ENCODE assay signal across 25 cellular contexts in the genomic region with DNA sequence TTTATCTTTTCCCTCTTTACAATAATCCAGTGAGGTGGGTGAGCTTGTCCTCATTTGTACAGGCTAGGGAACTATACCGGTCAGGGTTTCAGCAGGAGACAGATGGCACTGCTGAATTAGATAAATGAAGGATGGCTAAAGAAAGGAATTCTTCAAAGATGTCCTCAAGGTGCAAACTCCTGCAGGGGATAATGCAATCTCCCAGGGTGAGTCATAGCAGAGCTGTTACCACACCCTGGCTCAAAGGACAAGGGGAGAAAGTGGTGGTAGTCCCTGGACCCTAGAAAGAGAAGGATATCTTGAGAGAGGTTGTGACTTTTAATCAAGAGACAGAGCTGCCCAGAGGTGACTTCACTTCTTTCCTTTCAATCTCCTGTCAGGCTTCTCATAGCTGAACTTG.
DNase-seq lines count a peak whose midpoint lies in the region; ATAC-seq and TF ChIP-seq lines count a peak whose summit lies in the region.
"Had no signal": no experiment of that assay in that cellular context is flagged by ENCODE, and none has a peak within 500 bp of the region (broad histone marks: within the 10 kb centered on the region; RNA-seq: fewer than 3 reads in every experiment).

No MANE protein-coding gene starts in this region.

- no peaks in the 10 kb centered on the region for H3K27me3 ChIP-seq in HCT116 (ENCODE audit: insufficient read depth, low read length)
- H3K27me3 ChIP-seq: gastrocnemius medialis, neutrophil had no signal

- H3K4me3 ChIP-seq in HCT116 (replicated peaks in 1 of 2; ENCODE audit: low read depth in 1 of 2, low read length in 2 of 2) = no peak overlapping the region
- H3K4me3 ChIP-seq: gastrocnemius medialis, lung, psoas muscle had no signal

- no peaks in the 10 kb centered on the region for H4K20me1 ChIP-seq in HCT116 (ENCODE audit: insufficient read depth)

- CTCF ChIA-PET in Calu3 (lab: Charles Lee) (interaction anchor here (0.7 kb wide), 1 partner anchor 1140 kb away, joined by 4 read pairs; no protein-coding TSS in a partner anchor), HCT116 (lab: Charles Lee) (no interaction called here), RWPE1 (lab: Yijun Ruan, JAX) (interaction anchor here (0.6 kb wide), 2 partner anchors 235 to 865 kb away, joined by 3 to 5 read pairs; no protein-coding TSS in a partner anchor)

- POLR2A ChIA-PET in HCT116 (lab: Charles Lee) = no interaction called here
- POLR2A ChIA-PET in RWPE1 (lab: Yijun Ruan, JAX; ENCODE audit: low non-redundant PET) = no interaction called here

- no peaks in the 10 kb centered on the region for H3K79me2 ChIP-seq in HCT116 (ENCODE audit: insufficient read depth, low read length)

- peak overlapping the region; percentile 18 for H3K4me2 ChIP-seq in HCT116 (ENCODE audit: low read length)

- TF ChIP-seq POLR2A in HCT116 (IDR thresholded peaks at IDR 0.05; ENCODE audit: borderline replicate concordance, extremely low read depth, insufficient read depth, insufficient read length) = no peak

- no peaks in the 10 kb centered on the region for H3K9me3 ChIP-seq in HCT116 (ENCODE audit: control insufficient read depth in 1 of 2, insufficient read depth in 1 of 2, low read depth in 1 of 2, low read length in 2 of 2)
- H3K9me3 ChIP-seq: gastrocnemius medialis, neutrophil had no signal

- no peak overlapping the region for H3K9ac ChIP-seq in HCT116 (ENCODE audit: low read length)

- no peak for TF ChIP-seq CTCF in Calu3 (IDR thresholded peaks at IDR 0.05; ENCODE audit: unreplicated experiment)
- TF ChIP-seq CTCF in HCT116 (IDR thresholded peaks at IDR 0.05 in 2 of 3, conservative IDR thresholded peaks at IDR 0.05 in 1 of 3; ENCODE audit: borderline replicate concordance in 1 of 3, insufficient read depth in 1 of 3, low read depth in 2 of 3, low read length in 2 of 3) = no peak
- no peak for TF ChIP-seq CTCF in RWPE1 (conservative IDR thresholded peaks at IDR 0.05; ENCODE audit: low read depth)

- H3K4me1 ChIP-seq in HCT116 (ENCODE audit: control insufficient read depth in 1 of 2, insufficient read depth in 2 of 2, low read length in 2 of 2) = peaks cover 2 to 6% of the 10 kb centered on the region in 2 experiments; a peak in 3 of 4 replicates
- H3K4me1 ChIP-seq: gastrocnemius medialis, psoas muscle had no signal

- peak; percentile 9 for DNase-seq in Calu3
- DNase-seq in HCT116 (ENCODE audit: low read depth, low spot score) = no peak
- peak; percentile 36 for DNase-seq in RWPE1 (ENCODE audit: low spot score)
- DNase-seq in iris pigment epithelial cell (ENCODE audit: low read depth) = peak; percentile 15
- DNase-seq in mesenteric fat pad (ENCODE audit: low spot score) = no peak
- no peak for DNase-seq in NCI-H748 (lab: John Stamatoyannopoulos, UW; ENCODE audit: unreplicated experiment)
- no peak for DNase-seq in activated T-cell treated with anti-CD3 and anti-CD28 coated beads, Interleukin-2, amount 50 U/mL, for 72 hours
- DNase-seq: activated CD4-positive, alpha-beta T cell treated with anti-CD3 and anti-CD28 coated beads, Interleukin-2, amount 10 ng/mL, durations not matched to agents 24 days and 14 days; activated CD8-positive, alpha-beta memory T cell treated with anti-CD3 and anti-CD28 coated beads, Interleukin-2, amount 10 ng/mL, durations not matched to agents 7 days and 5 days; cerebellar nuclear complex; DMS53; gastrocnemius medialis; GOT3; KBM-7; kidney; NCI-H1694 treated with DMSO at 0.1 percent for 48 hours; psoas muscle; stimulated activated CD4-positive, alpha-beta T cell treated with anti-CD3 and anti-CD28 coated beads, Interleukin-2, amount 100 ng/mL, for 24 hours had no signal

- H2AFZ ChIP-seq in HCT116 (ENCODE audit: low read depth, low read length, poor library complexity, severe bottlenecking) = peak overlapping the region; percentile 6

- ATAC-seq in HCT116 (peak; percentile 70), GM21723 (IDR thresholded peaks at IDR 0.05; ENCODE audit: unreplicated experiment) (no peak)
- no peak for ATAC-seq in activated T-cell treated with anti-CD3 and anti-CD28 coated beads, Interleukin-2, amount 50 U/mL, for 72 hours (replicated peaks in 1 of 2)
- ATAC-seq: activated CD8-positive, alpha-beta memory T cell treated with anti-CD3 and anti-CD28 coated beads, Interleukin-2, amount 10 ng/mL, durations not matched to agents 7 days and 5 days; activated naive CD4-positive, alpha-beta T cell treated with anti-CD3 and anti-CD28 coated beads, Interleukin-2, amount 50 U/mL, for 72 hours; gastrocnemius medialis; psoas muscle; stimulated activated memory B cell treated with anti-CD40 and anti-IgM and Interleukin-4, amounts not matched to agents 10 μg/mL and 1 μg/mL and 100 μg/mL, for 72 hours had no signal

- H3K36me3 Mint-ChIP-seq in Calu3 (ENCODE audit: insufficient read depth, unreplicated experiment) = no peaks in the 10 kb centered on the region
- H3K36me3 Mint-ChIP-seq in activated T-cell treated with anti-CD3 and anti-CD28 coated beads, Interleukin-2, amount 50 U/mL, for 72 hours (ENCODE audit: insufficient read depth in 2 of 2) = no peaks in the 10 kb centered on the region
- H3K36me3 Mint-ChIP-seq: activated CD8-positive, alpha-beta memory T cell treated with anti-CD3 and anti-CD28 coated beads, Interleukin-2, amount 10 ng/mL, durations not matched to agents 7 days and 5 days; activated naive CD4-positive, alpha-beta T cell treated with anti-CD3 and anti-CD28 coated beads, Interleukin-2, amount 50 U/mL, for 72 hours; CD14-positive monocyte; stimulated activated memory B cell treated with anti-CD40 and anti-IgM and Interleukin-4, amounts not matched to agents 10 μg/mL and 1 μg/mL and 100 μg/mL, for 72 hours had no signal

- no peaks in the 10 kb centered on the region for H3K27me3 Mint-ChIP-seq in Calu3 (ENCODE audit: unreplicated experiment)
- H3K27me3 Mint-ChIP-seq in activated T-cell treated with anti-CD3 and anti-CD28 coated beads, Interleukin-2, amount 50 U/mL, for 72 hours (ENCODE audit: low read depth) = peaks cover 8% of the 10 kb centered on the region
- H3K27me3 Mint-ChIP-seq: stimulated activated memory B cell treated with anti-CD40 and anti-IgM and Interleukin-4, amounts not matched to agents 10 μg/mL and 1 μg/mL and 100 μg/mL, for 72 hours had no signal

- no TSS peak for BruUV-seq in Calu3 (replicated peaks; lab: Mats Ljungman, UMichigan)
- no TSS peak for BruUV-seq in HCT116 (replicated peaks; lab: Mats Ljungman, UMichigan)

- intact Hi-C loops in Calu3 (cut with micrococcal nuclease; ENCODE audit: unreplicated experiment) = no loop called here
- intact Hi-C loops in HCT116 (cut with micrococcal nuclease) = no loop called here

- H3K27ac ChIP-seq in HCT116 (ENCODE audit: low read depth, low read length) (no peak overlapping the region), RWPE1 (no peak overlapping the region)
- H3K27ac ChIP-seq: gastrocnemius medialis, neutrophil, psoas muscle had no signal

- H3K9me3 Mint-ChIP-seq in Calu3 (ENCODE audit: low read depth, unreplicated experiment) = no peaks in the 10 kb centered on the region
- H3K9me3 Mint-ChIP-seq in activated T-cell treated with anti-CD3 and anti-CD28 coated beads, Interleukin-2, amount 50 U/mL, for 72 hours = no peaks in the 10 kb centered on the region
- H3K9me3 Mint-ChIP-seq: activated CD4-positive, alpha-beta T cell treated with anti-CD3 and anti-CD28 coated beads, Interleukin-2, amount 10 ng/mL, durations not matched to agents 24 days and 14 days; stimulated activated memory B cell treated with anti-CD40 and anti-IgM and Interleukin-4, amounts not matched to agents 10 μg/mL and 1 μg/mL and 100 μg/mL, for 72 hours; T-helper 1 cell treated with Interleukin-12 subunit alpha and Interleukin-12 subunit beta and Interleukin-4 antibody, amounts not matched to agents 30 μg/mL and 1 μg/mL, for 36 hours had no signal

- TF ChIP-seq RAD21 in HCT116 (IDR thresholded peaks at IDR 0.05; ENCODE audit: low read depth) = no peak

- peaks cover 11% of the 10 kb centered on the region for H3K4me1 Mint-ChIP-seq in Calu3 (ENCODE audit: low read depth, unreplicated experiment)
- no peaks in the 10 kb centered on the region for H3K4me1 Mint-ChIP-seq in activated T-cell treated with anti-CD3 and anti-CD28 coated beads, Interleukin-2, amount 50 U/mL, for 72 hours (ENCODE audit: low read depth)
- H3K4me1 Mint-ChIP-seq: activated CD4-positive, alpha-beta T cell treated with anti-CD3 and anti-CD28 coated beads, Interleukin-2, amount 10 ng/mL, durations not matched to agents 24 days and 14 days; activated CD8-positive, alpha-beta memory T cell treated with anti-CD3 and anti-CD28 coated beads, Interleukin-2, amount 10 ng/mL, durations not matched to agents 7 days and 5 days; CD14-positive monocyte; stimulated activated memory B cell treated with anti-CD40 and anti-IgM and Interleukin-4, amounts not matched to agents 10 μg/mL and 1 μg/mL and 100 μg/mL, for 72 hours had no signal

- H3K9me2 ChIP-seq in HCT116 (ENCODE audit: insufficient read depth) = no peaks in the 10 kb centered on the region

- H3K36me3 ChIP-seq in HCT116 (ENCODE audit: control insufficient read depth in 1 of 2, insufficient read depth in 2 of 2, low read length in 2 of 2) = no peaks in the 10 kb centered on the region
- H3K36me3 ChIP-seq: gastrocnemius medialis, neutrophil had no signal

- no peak overlapping the region for H3K4me3 Mint-ChIP-seq in Calu3 (ENCODE audit: low read depth, unreplicated experiment)
- no peak overlapping the region for H3K4me3 Mint-ChIP-seq in activated T-cell treated with anti-CD3 and anti-CD28 coated beads, Interleukin-2, amount 50 U/mL, for 72 hours
- H3K4me3 Mint-ChIP-seq: activated CD4-positive, alpha-beta T cell treated with anti-CD3 and anti-CD28 coated beads, Interleukin-2, amount 10 ng/mL, durations not matched to agents 24 days and 14 days; activated CD8-positive, alpha-beta memory T cell treated with anti-CD3 and anti-CD28 coated beads, Interleukin-2, amount 10 ng/mL, durations not matched to agents 7 days and 5 days; CD14-positive monocyte; stimulated activated memory B cell treated with anti-CD40 and anti-IgM and Interleukin-4, amounts not matched to agents 10 μg/mL and 1 μg/mL and 100 μg/mL, for 72 hours; T-helper 1 cell treated with Interleukin-12 subunit alpha and Interleukin-12 subunit beta and Interleukin-4 antibody, amounts not matched to agents 30 μg/mL and 1 μg/mL, for 36 hours had no signal

- RAD21 ChIA-PET in HCT116 (lab: Charles Lee; ENCODE audit: low non-redundant PET in 1 of 2, low total read pairs in 2 of 2, uncharacterized antibody in 2 of 2, unreplicated experiment in 2 of 2) = no interaction called here

- no peak overlapping the region for H3K27ac Mint-ChIP-seq in Calu3 (ENCODE audit: unreplicated experiment)
- H3K27ac Mint-ChIP-seq in activated T-cell treated with anti-CD3 and anti-CD28 coated beads, Interleukin-2, amount 50 U/mL, for 72 hours = no peak overlapping the region
- H3K27ac Mint-ChIP-seq: activated CD4-positive, alpha-beta T cell treated with anti-CD3 and anti-CD28 coated beads, Interleukin-2, amount 10 ng/mL, durations not matched to agents 24 days and 14 days; activated CD8-positive, alpha-beta memory T cell treated with anti-CD3 and anti-CD28 coated beads, Interleukin-2, amount 10 ng/mL, durations not matched to agents 7 days and 5 days; activated naive CD4-positive, alpha-beta T cell treated with anti-CD3 and anti-CD28 coated beads, Interleukin-2, amount 50 U/mL, for 72 hours; CD14-positive monocyte; stimulated activated memory B cell treated with anti-CD40 and anti-IgM and Interleukin-4, amounts not matched to agents 10 μg/mL and 1 μg/mL and 100 μg/mL, for 72 hours; T-helper 1 cell treated with Interleukin-12 subunit alpha and Interleukin-12 subunit beta and Interleukin-4 antibody, amounts not matched to agents 30 μg/mL and 1 μg/mL, for 36 hours had no signal

Comparison
In these comparisons a context has a peak if more than half of its experiments do, and no peak if none do; other contexts are left out.
1. DNase-seq: peak in Calu3 (single experiment), RWPE1 (single experiment) and iris pigment epithelial cell (single experiment); none in HCT116 (single experiment), mesenteric fat pad (single experiment), NCI-H748 (single experiment) and activated T-cell treated with anti-CD3 and anti-CD28 coated beads, Interleukin-2, amount 50 U/mL, for 72 hours (0 of 2).